ENCODE assay signal across 20 cellular contexts in the genomic region with DNA sequence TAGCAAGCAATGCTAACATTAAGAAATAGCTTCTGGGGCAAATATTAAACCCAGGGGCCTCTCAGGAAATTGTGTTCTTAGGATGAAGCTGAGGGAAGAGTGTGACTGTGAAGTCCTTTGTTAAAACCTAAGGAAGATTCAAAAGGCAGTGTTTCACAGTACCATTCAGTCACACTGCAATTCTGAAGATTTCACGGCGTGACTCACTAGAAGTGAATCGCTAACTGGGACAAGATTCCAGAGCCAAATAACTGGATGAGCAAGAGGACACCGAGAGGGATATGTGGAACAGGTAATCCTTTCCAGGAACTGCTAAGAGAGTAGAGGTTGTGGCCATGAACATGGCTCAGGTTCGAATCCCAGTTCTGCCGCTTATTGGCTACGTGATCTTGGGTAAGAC.
A peak's percentile ranks its signal among the peaks of the same experiment; 100 is the strongest.
DNase-seq lines count a peak whose midpoint lies in the region; ATAC-seq, FAIRE-seq and TF ChIP-seq lines count a peak whose summit lies in the region.
"Had no signal": no experiment of that assay in that cellular context is flagged by ENCODE, and none has a peak within 500 bp of the region (broad histone marks: within the 10 kb centered on the region; RNA-seq: fewer than 3 reads in every experiment).

No MANE protein-coding gene starts in this region.

- TF ChIP-seq POLR2A in breast epithelium (IDR thresholded peaks at IDR 0.05), result no peak

- H3K4me3 Mint-ChIP-seq in MCF 10A (ENCODE audit: unreplicated experiment), result no peak overlapping the region
- H3K4me3 Mint-ChIP-seq: endodermal cell; natural killer cell; stimulated activated naive CD8-positive, alpha-beta T cell treated with anti-CD3 and anti-CD28 coated beads, Interleukin-15, Interleukin-2, amounts not matched to agents 100 ng/mL and 50 ng/mL, for 24 hours had no signal

- intact Hi-C loops in MCF 10A (cut with micrococcal nuclease), result no loop called here
- intact Hi-C loops in breast epithelium (cut with DNase I; ENCODE audit: low total_unique reads), result no loop called here

- H3K4me3 ChIP-seq in breast epithelium, result no peak overlapping the region
- H3K4me3 ChIP-seq: adrenal gland, upper lobe of right lung had no signal

- peaks cover 7% of the 10 kb centered on the region for H3K4me1 Mint-ChIP-seq in MCF 10A (ENCODE audit: insufficient read depth, unreplicated experiment)
- H3K4me1 Mint-ChIP-seq: natural killer cell had no signal

- H3K27ac ChIP-seq in breast epithelium, result no peak overlapping the region
- H3K27ac ChIP-seq: 22Rv1, adrenal gland, C4-2B, upper lobe of right lung had no signal

- no peaks in the 10 kb centered on the region for H3K36me3 ChIP-seq in breast epithelium
- H3K36me3 ChIP-seq: adrenal gland, upper lobe of right lung had no signal

- no peaks in the 10 kb centered on the region for H3K27me3 Mint-ChIP-seq in MCF 10A (ENCODE audit: insufficient read depth, unreplicated experiment)
- H3K27me3 Mint-ChIP-seq: stimulated activated naive CD8-positive, alpha-beta T cell treated with anti-CD3 and anti-CD28 coated beads, Interleukin-15, Interleukin-2, amounts not matched to agents 100 ng/mL and 50 ng/mL, for 24 hours had no signal

- peaks cover 5% of the 10 kb centered on the region for H3K36me3 Mint-ChIP-seq in MCF 10A (ENCODE audit: insufficient read depth, unreplicated experiment)
- H3K36me3 Mint-ChIP-seq: natural killer cell had no signal

- H3K4me1 ChIP-seq in breast epithelium, result no peaks in the 10 kb centered on the region
- H3K4me1 ChIP-seq: adrenal gland, upper lobe of right lung had no signal

- no TSS peak for BruUV-seq in MCF 10A (replicated peaks; lab: Mats Ljungman, UMichigan)

- TF ChIP-seq CTCF in MCF 10A (IDR thresholded peaks at IDR 0.05; ENCODE audit: unreplicated experiment), result no peak
- no peak for TF ChIP-seq CTCF in breast epithelium (IDR thresholded peaks at IDR 0.05)

- H3K9me3 ChIP-seq in breast epithelium, result no peaks in the 10 kb centered on the region
- H3K9me3 ChIP-seq: adrenal gland, upper lobe of right lung had no signal

- no peaks in the 10 kb centered on the region for H3K9me3 Mint-ChIP-seq in MCF 10A (ENCODE audit: unreplicated experiment)
- H3K9me3 Mint-ChIP-seq: natural killer cell had no signal

- DNase-seq in MCF 10A (ENCODE audit: unreplicated experiment), result peak; percentile 69
- no peak for DNase-seq in breast epithelium (ENCODE audit: low spot score in 2 of 2)
- DNase-seq in glomerular visceral epithelial cell (ENCODE audit: extremely low spot score), result peak; percentile 53
- DNase-seq in urothelium cell line (ENCODE audit: low spot score), result peak; percentile 72
- DNase-seq in mesenteric fat pad (ENCODE audit: low spot score), result no peak
- DNase-seq in NCI-H748 (lab: John Stamatoyannopoulos, UW; ENCODE audit: unreplicated experiment), result no peak
- DNase-seq: activated CD4-positive, alpha-beta T cell treated with anti-CD3 and anti-CD28 coated beads for 4 hours; activated effector memory CD4-positive, alpha-beta T cell treated with anti-CD3 and anti-CD28 coated beads, Interleukin-2, amount 50 U/mL, for 16 hours; adrenal gland; endodermal cell; natural killer cell; NCI-H1930; NCI-H510A; upper lobe of right lung had no signal

- H3K27me3 ChIP-seq in breast epithelium, result no peaks in the 10 kb centered on the region
- H3K27me3 ChIP-seq: adrenal gland, upper lobe of right lung had no signal

- POLR2A ChIA-PET in MCF 10A (lab: Yijun Ruan, JAX), result interaction anchor here (0.6 to 1.1 kb wide), 3 partner anchors 30 to 171 kb away, joined by 3 to 4 read pairs (median 4); no protein-coding TSS in a partner anchor

- FAIRE-seq in urothelium cell line (lab: Jason Lieb, UNC), result peak; percentile 71
- FAIRE-seq: GM18507 had no signal

- CTCF ChIA-PET in MCF 10A (lab: Yijun Ruan, JAX), result no interaction called here

- H3K27ac Mint-ChIP-seq in MCF 10A (ENCODE audit: low read depth, unreplicated experiment), result peak overlapping the region; percentile 18
- H3K27ac Mint-ChIP-seq: endodermal cell; natural killer cell; stimulated activated naive CD8-positive, alpha-beta T cell treated with anti-CD3 and anti-CD28 coated beads, Interleukin-15, Interleukin-2, amounts not matched to agents 100 ng/mL and 50 ng/mL, for 24 hours had no signal

- ATAC-seq in SK-N-SH treated with all-trans-retinoic acid at 6 μM for 48 hours (peak; percentile 63), GM19351 (IDR thresholded peaks at IDR 0.05; ENCODE audit: unreplicated experiment) (no peak)
- ATAC-seq: natural killer cell, upper lobe of right lung had no signal

TF ChIP-seq in SK-N-SH treated with all-trans-retinoic acid at 6 μM for 48 hours, 23 proteins besides CTCF, POLR2A, EP300 and RAD21:
- TF ChIP-seq ZC3H10 (CRISPR knock-in tag; IDR thresholded peaks at IDR 0.05) (no peak), ZNF70 (CRISPR knock-in tag; IDR thresholded peaks at IDR 0.05) (no peak), PPARA (CRISPR knock-in tag; IDR thresholded peaks at IDR 0.05; ENCODE audit: borderline replicate concordance) (no peak), OSR1 (CRISPR knock-in tag; IDR thresholded peaks at IDR 0.05) (no peak), SNAI2 (CRISPR knock-in tag; IDR thresholded peaks at IDR 0.05) (no peak)
- TF ChIP-seq, protein P1, sequence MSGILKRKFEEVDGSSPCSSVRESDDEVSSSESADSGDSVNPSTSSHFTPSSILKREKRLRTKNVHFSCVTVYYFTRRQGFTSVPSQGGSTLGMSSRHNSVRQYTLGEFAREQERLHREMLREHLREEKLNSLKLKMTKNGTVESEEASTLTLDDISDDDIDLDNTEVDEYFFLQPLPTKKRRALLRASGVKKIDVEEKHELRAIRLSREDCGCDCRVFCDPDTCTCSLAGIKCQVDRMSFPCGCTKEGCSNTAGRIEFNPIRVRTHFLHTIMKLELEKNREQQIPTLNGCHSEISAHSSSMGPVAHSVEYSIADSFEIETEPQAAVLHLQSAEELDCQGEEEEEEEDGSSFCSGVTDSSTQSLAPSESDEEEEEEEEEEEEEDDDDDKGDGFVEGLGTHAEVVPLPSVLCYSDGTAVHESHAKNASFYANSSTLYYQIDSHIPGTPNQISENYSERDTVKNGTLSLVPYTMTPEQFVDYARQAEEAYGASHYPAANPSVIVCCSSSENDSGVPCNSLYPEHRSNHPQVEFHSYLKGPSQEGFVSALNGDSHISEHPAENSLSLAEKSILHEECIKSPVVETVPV (CRISPR knock-in tag; IDR thresholded peaks at IDR 0.05), result no peak

Comparison
In these comparisons a context has a peak if more than half of its experiments do, and no peak if none do; other contexts are left out.
1. DNase-seq: peak in MCF 10A (single experiment), glomerular visceral epithelial cell (single experiment) and urothelium cell line (single experiment); none in breast epithelium (0 of 2), mesenteric fat pad (single experiment) and NCI-H748 (single experiment).